Comparison of ENCODE assay signal across 8 cellular contexts in the genomic region with DNA sequence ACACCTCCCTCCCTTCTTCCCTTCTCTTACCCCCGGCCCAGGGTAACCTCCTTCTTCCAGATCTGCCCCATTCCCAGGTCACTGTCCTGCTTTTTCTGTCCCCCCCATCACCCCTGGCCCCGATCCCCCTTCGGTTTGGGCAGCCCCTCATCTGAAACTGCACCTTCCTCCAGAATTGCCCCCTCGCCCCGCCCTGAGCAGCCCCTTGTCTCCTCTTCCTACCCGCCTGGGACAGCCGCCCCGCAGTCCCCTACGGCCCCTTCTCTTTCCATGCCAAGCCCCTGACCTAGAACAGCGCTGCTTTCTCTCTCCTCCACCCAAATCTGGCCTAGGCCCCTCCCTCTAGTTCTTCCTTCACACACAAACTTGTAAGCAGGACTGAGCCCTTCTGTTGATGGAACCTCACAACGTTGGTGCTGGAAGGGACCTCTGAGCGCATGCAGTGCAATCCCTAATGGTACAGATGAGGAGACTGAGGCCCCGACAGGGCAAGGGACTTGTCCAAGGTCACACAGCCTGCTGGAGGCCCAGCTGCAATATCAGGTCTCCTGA. TPM values are rescaled to one million over a fixed set of nuclear protein-coding genes. Genes with fewer than 3 reads are reported as not detected.
DNase-seq lines count a peak whose midpoint lies in the region; ATAC-seq, FAIRE-seq and TF ChIP-seq lines count a peak whose summit lies in the region.

No MANE protein-coding gene starts in this region.

- H3K4me2 ChIP-seq in fibroblast of lung (ENCODE audit: extremely low read depth, insufficient read depth, low read length) = peak overlapping the region; percentile 78

- peaks cover 48% of the 10 kb centered on the region for H3K4me1 Mint-ChIP-seq in activated CD4-positive, alpha-beta T cell treated with anti-CD3 and anti-CD28 coated beads for 36 hours
- peaks cover 37% of the 10 kb centered on the region for H3K4me1 Mint-ChIP-seq in activated B cell treated with CpG ODN at 0.5 μM for 24 hours

- H3K4me3 ChIP-seq in fibroblast of lung (replicated peaks in 1 of 4; ENCODE audit: control extremely low read depth in 1 of 4, insufficient read depth in 1 of 4, low read depth in 3 of 4, low read length in 4 of 4) (peak overlapping the region; percentile 61 to 80 (median 70)), pancreas (peak overlapping the region; percentile 81 to 94 (median 89))

- FAIRE-seq in pancreas (lab: Jason Lieb, UNC) = no peak

- intact Hi-C loops in activated CD4-positive, alpha-beta T cell treated with anti-CD3 and anti-CD28 coated beads for 36 hours (cut with DNase I, micrococcal nuclease) = loop anchor here (1.0 kb wide), 7 partner anchors 28 to 442 kb away; a partner anchor contains a TSS
- intact Hi-C loops in activated B cell treated with CpG ODN at 0.5 μM for 24 hours (cut with micrococcal nuclease) (loop anchor here (1.0 to 2.0 kb wide), 4 partner anchors 28 to 384 kb away; a partner anchor contains a TSS), pancreas (cut with DNase I) (no loop called here)

- peak overlapping the region; percentile 79 for H3K4me3 Mint-ChIP-seq in activated CD4-positive, alpha-beta T cell treated with anti-CD3 and anti-CD28 coated beads for 36 hours
- peak overlapping the region; percentile 85 for H3K4me3 Mint-ChIP-seq in activated B cell treated with CpG ODN at 0.5 μM for 24 hours

- WGBS in pancreas, 2 donors = 8% methylated on average over 13 of the region's 13 CpGs

- peak overlapping the region; percentile 82 for H3K27ac Mint-ChIP-seq in activated CD4-positive, alpha-beta T cell treated with anti-CD3 and anti-CD28 coated beads for 36 hours
- peak overlapping the region; percentile 13 for H3K27ac Mint-ChIP-seq in activated B cell treated with CpG ODN at 0.5 μM for 24 hours

- peak; percentile 36 for DNase-seq in activated CD4-positive, alpha-beta T cell treated with anti-CD3 and anti-CD28 coated beads for 36 hours
- DNase-seq in activated CD4-positive, alpha-beta T cell treated with anti-CD3 and anti-CD28 coated beads, Interleukin-2, amount 50 U/mL, for 1 hour = no peak
- DNase-seq in activated B cell treated with CpG ODN at 0.5 μM for 24 hours (no peak), fibroblast of lung (ENCODE audit: low read depth in 2 of 2) (peak; percentile 11 to 24), pancreas (no peak), DMS114 treated with DMSO at 0.1 percent for 48 hours (lab: John Stamatoyannopoulos, UW; ENCODE audit: unreplicated experiment) (no peak)

- POLR2A ChIA-PET in activated CD4-positive, alpha-beta T cell treated with anti-CD3 and anti-CD28 coated beads for 36 hours (lab: Charles Lee) = interaction anchor here (0.9 to 1.6 kb wide), 5 partner anchors 15 to 202 kb away, joined by 3 to 15 read pairs (median 4); a partner anchor contains a TSS
- POLR2A ChIA-PET in activated B cell treated with CpG ODN at 0.5 μM for 24 hours (lab: Charles Lee) = interaction anchor here (0.6 to 4.0 kb wide), 16 partner anchors 10 to 1262 kb away, joined by 3 to 67 read pairs (median 6); a partner anchor contains a TSS

- peak overlapping the region; percentile 65 for H3K9ac ChIP-seq in fibroblast of lung (ENCODE audit: insufficient read depth, low read length)

- ATAC-seq in activated CD4-positive, alpha-beta T cell treated with anti-CD3 and anti-CD28 coated beads for 36 hours = no peak
- no peak for ATAC-seq in activated B cell treated with CpG ODN at 0.5 μM for 24 hours (ENCODE audit: low read depth)
- ATAC-seq in pancreas = peak in 1 of 4 donors; percentile 4
- no peak for ATAC-seq in HG02884 (IDR thresholded peaks at IDR 0.05; ENCODE audit: unreplicated experiment)
- no peak for ATAC-seq in GM18517 (IDR thresholded peaks at IDR 0.05; ENCODE audit: unreplicated experiment)

- CTCF ChIA-PET in activated CD4-positive, alpha-beta T cell treated with anti-CD3 and anti-CD28 coated beads for 36 hours (lab: Charles Lee) = interaction anchor here (1.0 to 1.4 kb wide), 3 partner anchors 9 to 55 kb away, joined by 3 to 6 read pairs (median 4); a partner anchor contains a TSS
- CTCF ChIA-PET in activated B cell treated with CpG ODN at 0.5 μM for 24 hours (lab: Charles Lee) = interaction anchor here (1.8 kb wide), 1 partner anchor 56 kb away, joined by 7 read pairs; a partner anchor contains a TSS

- H3K27me3 ChIP-seq in fibroblast of lung (ENCODE audit: control insufficient read depth, insufficient read depth, low read length) = no peaks in the 10 kb centered on the region
- H3K27me3 ChIP-seq in pancreas = no peaks in the 10 kb centered on the region

- H3K9me3 Mint-ChIP-seq in activated CD4-positive, alpha-beta T cell treated with anti-CD3 and anti-CD28 coated beads for 36 hours (ENCODE audit: low read depth) = no peaks in the 10 kb centered on the region
- no peaks in the 10 kb centered on the region for H3K9me3 Mint-ChIP-seq in activated B cell treated with CpG ODN at 0.5 μM for 24 hours

- H3K36me3 ChIP-seq in fibroblast of lung (ENCODE audit: control insufficient read depth, insufficient read depth, low read length) (peaks cover 3% of the 10 kb centered on the region), pancreas (no peaks in the 10 kb centered on the region)

- H4K20me1 ChIP-seq in fibroblast of lung (ENCODE audit: control insufficient read depth, extremely low read depth, insufficient read depth, low read length) = no peaks in the 10 kb centered on the region

- no peaks in the 10 kb centered on the region for H3K27me3 Mint-ChIP-seq in activated CD4-positive, alpha-beta T cell treated with anti-CD3 and anti-CD28 coated beads for 36 hours
- H3K27me3 Mint-ChIP-seq in activated B cell treated with CpG ODN at 0.5 μM for 24 hours = no peaks in the 10 kb centered on the region

- peaks cover 13% of the 10 kb centered on the region for H3K79me2 ChIP-seq in fibroblast of lung (ENCODE audit: control insufficient read depth, insufficient read depth, low read length)

- H3K4me1 ChIP-seq in fibroblast of lung (ENCODE audit: control insufficient read depth, extremely low read depth, insufficient read depth, low read length) = peaks cover 10% of the 10 kb centered on the region
- peaks cover 0 to 8% (median 0%) of the 10 kb centered on the region in 3 donors for H3K4me1 ChIP-seq in pancreas

- H3K27ac ChIP-seq in fibroblast of lung (ENCODE audit: insufficient read depth, low read length) (peak overlapping the region; percentile 51), pancreas (no peak overlapping the region)

- peak overlapping the region; percentile 34 for H2AFZ ChIP-seq in fibroblast of lung (ENCODE audit: low read length)

- peaks cover 10% of the 10 kb centered on the region for H3K36me3 Mint-ChIP-seq in activated CD4-positive, alpha-beta T cell treated with anti-CD3 and anti-CD28 coated beads for 36 hours (ENCODE audit: low read depth)
- H3K36me3 Mint-ChIP-seq in activated B cell treated with CpG ODN at 0.5 μM for 24 hours (ENCODE audit: low read depth) = peaks cover 18% of the 10 kb centered on the region

- TF ChIP-seq CTCF in activated B cell treated with CpG ODN at 0.5 μM for 24 hours (IDR thresholded peaks at IDR 0.05) (no peak), fibroblast of lung (conservative IDR thresholded peaks at IDR 0.05 in 1 of 2, IDR thresholded peaks at IDR 0.05 in 1 of 2; ENCODE audit: low read depth in 1 of 2, low read length in 2 of 2) (no peak), pancreas (IDR thresholded peaks at IDR 0.05) (no peak)

- H3K9me3 ChIP-seq in fibroblast of lung (ENCODE audit: control insufficient read depth, insufficient read depth, low read depth, low read length) = no peaks in the 10 kb centered on the region
- no peaks in the 10 kb centered on the region for H3K9me3 ChIP-seq in pancreas

RNA-seq across cellular contexts. Expression of a gene that starts 0.6 kb away (rescaled TPM):
- 10 to 100 TPM; 51.0 to 57.3 TPM for total RNA-seq in activated CD4-positive, alpha-beta T cell treated with anti-CD3 and anti-CD28 coated beads for 36 hours
- total RNA-seq in activated B cell treated with CpG ODN at 0.5 μM for 24 hours (26.7 and 26.8 TPM in 2 replicates), fibroblast of lung (20.0 and 27.1 TPM in 2 replicates), pancreas (10 to 100 TPM in 5 of 6 donors, 1 to 10 TPM in 1; 9.6 to 17.2 (median 11.3) TPM)
- polyA plus RNA-seq in fibroblast of lung (39.3 and 59.9 TPM in 2 replicates), pancreas (10 to 100 TPM; 16.8 to 18.7 TPM)
- polyA plus RNA-seq in fibroblast of lung (2012) = 33.5 and 45.6 TPM in 2 replicates
- polyA minus RNA-seq in fibroblast of lung (ENCODE audit: low replicate concordance) = 84.8 and 97.0 TPM in 2 replicates

RNA-seq across cellular contexts. Expression of a gene that starts 6.0 kb away (rescaled TPM):
- total RNA-seq in activated CD4-positive, alpha-beta T cell treated with anti-CD3 and anti-CD28 coated beads for 36 hours = 10 to 100 TPM; 10.7 to 14.6 TPM
- total RNA-seq in activated B cell treated with CpG ODN at 0.5 μM for 24 hours = 11.8 and 13.2 TPM in 2 replicates
- total RNA-seq in fibroblast of lung = 49.2 and 61.4 TPM in 2 replicates
- polyA plus RNA-seq in fibroblast of lung = 4.0 and 5.3 TPM in 2 replicates
- polyA plus RNA-seq in fibroblast of lung (2012) = 10.5 and 12.8 TPM in 2 replicates
- polyA minus RNA-seq in fibroblast of lung (ENCODE audit: low replicate concordance) = 15.7 and 34.8 TPM in 2 replicates
- 10 to 100 TPM; 11.4 to 24.3 (median 16.5) TPM for total RNA-seq in pancreas
- 10 to 100 TPM; 17.5 to 20.9 TPM for polyA plus RNA-seq in pancreas

RNA-seq across cellular contexts. Expression of a gene that starts 24.4 kb away (rescaled TPM):
- total RNA-seq in activated CD4-positive, alpha-beta T cell treated with anti-CD3 and anti-CD28 coated beads for 36 hours = under 1 TPM in 1 of 2 experiments, not detected in 1; 0.50 TPM
- total RNA-seq in activated B cell treated with CpG ODN at 0.5 μM for 24 hours (1.7 and 2.3 TPM in 2 replicates), fibroblast of lung (not detected in 2 replicates), pancreas (100 to 1,000 TPM in 3 of 6 donors, 10 to 100 TPM in 3; 19.0 to 295 (median 102) TPM)
- polyA plus RNA-seq in fibroblast of lung (0.06 and 0.12 TPM in 2 replicates), pancreas (100 to 1,000 TPM in 1 of 2 donors, 10 to 100 TPM in 1; 57.9 to 443 TPM)
- polyA plus RNA-seq in fibroblast of lung (2012) = 0.16 and 0.17 TPM in 2 replicates
- not detected in 2 replicates for polyA minus RNA-seq in fibroblast of lung (ENCODE audit: low replicate concordance)

RNA-seq across cellular contexts. Expression of a gene that starts 28.7 kb away (rescaled TPM):
- total RNA-seq in activated CD4-positive, alpha-beta T cell treated with anti-CD3 and anti-CD28 coated beads for 36 hours = 100 to 1,000 TPM in 1 of 2 experiments, 10 to 100 TPM in 1; 93.4 to 129 TPM
- total RNA-seq in activated B cell treated with CpG ODN at 0.5 μM for 24 hours (44.4 and 48.3 TPM in 2 replicates), fibroblast of lung (52.1 and 60.9 TPM in 2 replicates), pancreas (10 to 100 TPM; 16.5 to 26.5 (median 22.6) TPM)
- polyA plus RNA-seq in fibroblast of lung (81.0 and 111 TPM in 2 replicates), pancreas (10 to 100 TPM; 44.1 to 48.7 TPM)
- 119 and 155 TPM in 2 replicates for polyA plus RNA-seq in fibroblast of lung (2012)
- polyA minus RNA-seq in fibroblast of lung (ENCODE audit: low replicate concordance) = 53.3 and 64.5 TPM in 2 replicates

RNA-seq across cellular contexts. Expression of a gene that starts 29.0 kb away (rescaled TPM):
- total RNA-seq in activated CD4-positive, alpha-beta T cell treated with anti-CD3 and anti-CD28 coated beads for 36 hours = 10 to 100 TPM; 58.3 to 65.2 TPM
- 36.4 and 36.7 TPM in 2 replicates for total RNA-seq in activated B cell treated with CpG ODN at 0.5 μM for 24 hours
- total RNA-seq in fibroblast of lung = 54.5 and 72.2 TPM in 2 replicates
- 44.3 and 54.0 TPM in 2 replicates for polyA plus RNA-seq in fibroblast of lung
- polyA plus RNA-seq in fibroblast of lung (2012) = 54.7 and 66.3 TPM in 2 replicates
- 99.7 and 141 TPM in 2 replicates for polyA minus RNA-seq in fibroblast of lung (ENCODE audit: low replicate concordance)
- 10 to 100 TPM; 19.7 to 40.6 (median 28.0) TPM for total RNA-seq in pancreas
- 10 to 100 TPM; 48.5 to 48.8 TPM for polyA plus RNA-seq in pancreas

Comparison
In these comparisons a context has a peak if more than half of its experiments do, and no peak if none do; other contexts are left out.
1. DNase-seq: peak in activated CD4-positive, alpha-beta T cell treated with anti-CD3 and anti-CD28 coated beads for 36 hours (single experiment) and fibroblast of lung (2 of 2); none in activated CD4-positive, alpha-beta T cell treated with anti-CD3 and anti-CD28 coated beads, Interleukin-2, amount 50 U/mL, for 1 hour (single experiment), activated B cell treated with CpG ODN at 0.5 μM for 24 hours (single experiment), pancreas (0 of 6) and DMS114 treated with DMSO at 0.1 percent for 48 hours (single experiment).
2. intact Hi-C loops: an anchor here in activated CD4-positive, alpha-beta T cell treated with anti-CD3 and anti-CD28 coated beads for 36 hours (1.0 kb wide) and activated B cell treated with CpG ODN at 0.5 μM for 24 hours (1.0 to 2.0 kb wide); none called in pancreas.